Comparison of ENCODE assay signal across 18 cellular contexts in the genomic region with DNA sequence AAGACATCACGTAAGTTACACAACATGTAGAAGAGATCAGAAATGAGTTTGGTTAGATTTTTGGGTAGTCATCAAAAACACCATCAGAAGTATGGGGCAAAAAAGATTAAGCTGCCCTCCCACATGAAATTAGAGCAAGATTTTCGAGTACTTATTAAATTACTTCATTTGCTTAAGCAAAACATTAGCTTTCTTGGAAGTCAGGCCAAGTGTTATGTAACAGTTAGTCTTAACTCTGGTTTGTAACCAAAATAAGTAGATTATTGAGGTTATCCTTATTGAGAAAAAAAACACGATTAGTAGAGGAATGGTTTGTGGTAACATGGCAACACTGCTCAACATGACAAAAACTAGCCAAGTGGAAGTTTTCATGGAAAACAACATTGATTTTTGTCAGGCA. TPM values are rescaled to one million over a fixed set of nuclear protein-coding genes. Genes with fewer than 3 reads are reported as not detected.
DNase-seq lines count a peak whose midpoint lies in the region; ATAC-seq and TF ChIP-seq lines count a peak whose summit lies in the region.
"Had no signal": no experiment of that assay in that cellular context is flagged by ENCODE, and none has a peak within 500 bp of the region (broad histone marks: within the 10 kb centered on the region; RNA-seq: fewer than 3 reads in every experiment).

No MANE protein-coding gene starts in this region.

- H3K36me3 Mint-ChIP-seq in activated naive CD8-positive, alpha-beta T cell, result peaks cover 15% of the 10 kb centered on the region
- H3K36me3 Mint-ChIP-seq in activated naive CD8-positive, alpha-beta T cell treated with anti-CD3 and anti-CD28 coated beads, Interleukin-2, amount 50 U/mL, for 24 hours (ENCODE audit: low read depth), result peaks cover 24% of the 10 kb centered on the region
- peaks cover 43% of the 10 kb centered on the region for H3K36me3 Mint-ChIP-seq in memory B cell

- H3K4me3 ChIP-seq in dorsolateral prefrontal cortex (no peak overlapping the region), thoracic aorta (no peak overlapping the region)

- TF ChIP-seq CTCF in dorsolateral prefrontal cortex (IDR thresholded peaks at IDR 0.05 in 54 of 56, conservative IDR thresholded peaks at IDR 0.05 in 2 of 56; ENCODE audit: low read depth in 1 of 56, partially characterized antibody in 56 of 56) (no peak), thoracic aorta (IDR thresholded peaks at IDR 0.05) (no peak)

- peaks cover 0 to 24% of the 10 kb centered on the region in 2 donors for H3K4me1 ChIP-seq in thoracic aorta (ENCODE audit: control insufficient read depth in 1 of 2, low read depth in 2 of 2)
- H3K4me1 ChIP-seq: Caco-2 had no signal

- no peak overlapping the region for H3K4me3 Mint-ChIP-seq in activated naive CD8-positive, alpha-beta T cell
- H3K4me3 Mint-ChIP-seq in activated naive CD8-positive, alpha-beta T cell treated with anti-CD3 and anti-CD28 coated beads, Interleukin-2, amount 50 U/mL, for 24 hours, result no peak overlapping the region
- H3K4me3 Mint-ChIP-seq in memory B cell, result no peak overlapping the region
- H3K4me3 Mint-ChIP-seq: CD14-positive monocyte, H9 had no signal

- no peaks in the 10 kb centered on the region for H3K9me3 Mint-ChIP-seq in activated naive CD8-positive, alpha-beta T cell (ENCODE audit: low read depth)
- H3K9me3 Mint-ChIP-seq in activated naive CD8-positive, alpha-beta T cell treated with anti-CD3 and anti-CD28 coated beads, Interleukin-2, amount 50 U/mL, for 24 hours, result no peaks in the 10 kb centered on the region
- H3K9me3 Mint-ChIP-seq in memory B cell, result no peaks in the 10 kb centered on the region
- H3K9me3 Mint-ChIP-seq: H9 had no signal

- no peaks in the 10 kb centered on the region for H3K4me1 Mint-ChIP-seq in activated naive CD8-positive, alpha-beta T cell (ENCODE audit: low read depth)
- H3K4me1 Mint-ChIP-seq in activated naive CD8-positive, alpha-beta T cell treated with anti-CD3 and anti-CD28 coated beads, Interleukin-2, amount 50 U/mL, for 24 hours, result no peaks in the 10 kb centered on the region
- no peaks in the 10 kb centered on the region for H3K4me1 Mint-ChIP-seq in memory B cell
- H3K4me1 Mint-ChIP-seq: CD14-positive monocyte, H9 had no signal

- peak overlapping the region; percentile 67 for H3K27ac Mint-ChIP-seq in activated naive CD8-positive, alpha-beta T cell
- H3K27ac Mint-ChIP-seq in activated naive CD8-positive, alpha-beta T cell treated with anti-CD3 and anti-CD28 coated beads, Interleukin-2, amount 50 U/mL, for 24 hours, result no peak overlapping the region
- peak overlapping the region; percentile 64 for H3K27ac Mint-ChIP-seq in memory B cell
- H3K27ac Mint-ChIP-seq: H9 had no signal

- H3K9me3 ChIP-seq in thoracic aorta, result no peaks in the 10 kb centered on the region
- H3K9me3 ChIP-seq: Caco-2 had no signal

- no peaks in the 10 kb centered on the region for H3K27me3 ChIP-seq in dorsolateral prefrontal cortex
- H3K27me3 ChIP-seq in thoracic aorta (replicated peaks; ENCODE audit: insufficient read depth), result no peaks in the 10 kb centered on the region

- no peak for DNase-seq in activated naive CD8-positive, alpha-beta T cell treated with anti-CD3 and anti-CD28 coated beads, Interleukin-2, amount 50 U/mL, for 24 hours
- DNase-seq in dorsolateral prefrontal cortex (no peak), memory B cell (ENCODE audit: low spot score in 2 of 2) (no peak), thoracic aorta (ENCODE audit: low spot score) (no peak), caudate nucleus (lab: John Stamatoyannopoulos, UW) (no peak), amygdala (lab: John Stamatoyannopoulos, UW) (no peak)
- DNase-seq in activated CD4-positive, alpha-beta T cell treated with anti-CD3 and anti-CD28 coated beads, Interleukin-2, amount 50 U/mL, for 4 hours, result no peak
- DNase-seq: Caco-2, GF-D8, H9, MV-4-11, NCI-H187 treated with DMSO at 0.1 percent for 48 hours, NCI-H345, NCI-H526 had no signal

- no peak for ATAC-seq in activated naive CD8-positive, alpha-beta T cell treated with anti-CD3 and anti-CD28 coated beads, Interleukin-2, amount 50 U/mL, for 24 hours
- no peak for ATAC-seq in memory B cell (ENCODE audit: low read depth)
- no peak for ATAC-seq in thoracic aorta (ENCODE audit: insufficient number of reproducible peaks, low FRiP score, low read depth)

- peaks cover 21% of the 10 kb centered on the region for H3K36me3 ChIP-seq in thoracic aorta

- no peaks in the 10 kb centered on the region for H3K27me3 Mint-ChIP-seq in activated naive CD8-positive, alpha-beta T cell
- no peaks in the 10 kb centered on the region for H3K27me3 Mint-ChIP-seq in activated naive CD8-positive, alpha-beta T cell treated with anti-CD3 and anti-CD28 coated beads, Interleukin-2, amount 50 U/mL, for 24 hours
- no peaks in the 10 kb centered on the region for H3K27me3 Mint-ChIP-seq in memory B cell

- H3K27ac ChIP-seq in dorsolateral prefrontal cortex (peak overlapping the region in 55 of 59 donors; percentile 30 to 96 (median 84)), thoracic aorta (peak overlapping the region; percentile 16 to 36), caudate nucleus (ENCODE audit: low read depth, low read length) (no peak overlapping the region)
- H3K27ac ChIP-seq: 22Rv1, KMS-11 had no signal

- intact Hi-C loops in dorsolateral prefrontal cortex (cut with DNase I), result loop anchor here in 1 of 2 donors (10.0 kb wide), 1 partner anchor 668 kb away; no protein-coding TSS in a partner anchor

RNA-seq across cellular contexts. Expression of a gene that starts 37.9 kb away (rescaled TPM):
- total RNA-seq in dorsolateral prefrontal cortex, result 10 to 100 TPM; 33.6 to 88.2 (median 55.4) TPM
- 100 to 1,000 TPM; 127 to 138 TPM for total RNA-seq in thoracic aorta
